ENCODE assay signal across 34 cellular contexts in the genomic region with DNA sequence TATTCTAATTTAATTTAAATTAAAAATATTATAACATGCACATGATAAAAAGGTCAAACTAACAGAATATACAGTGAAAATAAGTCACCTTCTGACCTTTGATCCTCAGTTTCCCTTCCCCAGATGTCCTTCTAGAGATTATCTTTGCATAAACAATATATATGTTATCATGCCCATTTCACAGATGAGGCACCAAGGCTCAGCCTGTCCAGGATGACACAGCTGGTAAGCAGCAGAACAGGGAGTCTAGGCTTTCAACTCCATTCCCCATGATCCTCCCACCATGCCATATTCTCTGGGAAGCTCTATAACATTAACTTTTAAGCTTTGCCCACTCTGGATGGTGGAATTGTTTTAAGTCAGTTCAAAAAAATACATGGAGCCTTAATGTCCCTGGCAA.
"Had no signal": no experiment of that assay in that cellular context is flagged by ENCODE, and none has a peak within 500 bp of the region (broad histone marks: within the 10 kb centered on the region; RNA-seq: fewer than 3 reads in every experiment).

No MANE protein-coding gene starts in this region.

- H3K9me3 ChIP-seq: MG63 had no signal

- DNase-seq: Karpas-422, Kasumi-1, MG63, MM.1S, MV-4-11, NCI-H1048, NCI-H1092, NCI-H1092 treated with DMSO at 0.1 percent for 48 hours, NCI-H1105, NCI-H1105 treated with DMSO at 0.1 percent for 48 hours, NCI-H1417, NCI-H1417 treated with DMSO at 0.1 percent for 48 hours, NCI-H1436, NCI-H1436 treated with DMSO at 0.1 percent for 48 hours, NCI-H146, NCI-H1694, NCI-H1694 treated with DMSO at 0.1 percent for 48 hours, NCI-H187, NCI-H187 treated with DMSO at 0.1 percent for 48 hours, NCI-H1930, NCI-H2029, NCI-H2029 treated with DMSO at 0.1 percent for 48 hours, NCI-H2081, NCI-H2081 treated with DMSO at 0.1 percent for 48 hours, NCI-H2107, NCI-H2171, NCI-H2171 treated with DMSO at 0.1 percent for 48 hours, NCI-H2227 treated with DMSO at 0.1 percent for 48 hours, NCI-H226, NCI-H345, NCI-H446, NCI-H446 treated with DMSO at 0.1 percent for 48 hours, NCI-H510A, NCI-H510A treated with DMSO at 0.1 percent for 48 hours had no signal

- H3K27me3 ChIP-seq: MG63 had no signal

- H3K36me3 ChIP-seq: MG63 had no signal

- H3K4me3 ChIP-seq: MG63 had no signal
